Comparison of ENCODE assay signal across 15 cellular contexts in the genomic region with DNA sequence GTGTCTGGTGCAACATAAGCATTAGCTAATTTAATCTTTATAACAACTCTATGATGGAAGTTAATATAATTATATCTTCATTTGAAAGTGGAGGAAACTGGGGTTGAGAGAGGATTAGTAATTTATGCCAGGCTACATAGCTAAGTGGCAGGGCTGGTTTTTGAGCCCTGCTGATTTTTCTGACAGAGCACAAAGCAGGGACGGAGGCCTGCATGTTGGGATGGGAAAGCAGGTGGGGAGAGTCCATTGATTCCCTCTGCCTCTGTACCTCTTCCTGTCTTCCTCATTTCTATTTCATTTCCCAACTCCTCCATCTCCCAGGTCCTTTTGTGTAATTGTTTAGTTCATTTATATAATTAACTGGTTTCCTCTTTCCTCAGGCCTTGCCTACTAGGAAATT.
"Had no signal": no experiment of that assay in that cellular context is flagged by ENCODE, and none has a peak within 500 bp of the region (broad histone marks: within the 10 kb centered on the region; RNA-seq: fewer than 3 reads in every experiment).

No MANE protein-coding gene starts in this region.

- H3K9me3 ChIP-seq: ascending aorta, neutrophil, right atrium auricular region had no signal

- FAIRE-seq: bronchial epithelial cell had no signal

- ATAC-seq: effector memory CD8-positive, alpha-beta T cell had no signal

- H3K27me3 ChIP-seq: ascending aorta, right atrium auricular region had no signal

- H3K4me3 ChIP-seq: ascending aorta, right atrium auricular region had no signal

- H3K36me3 ChIP-seq: ascending aorta, neutrophil, right atrium auricular region had no signal

- H3K27ac ChIP-seq: neutrophil had no signal

- DNase-seq: activated CD4-positive, alpha-beta memory T cell treated with anti-CD3 and anti-CD28 coated beads, Interleukin-2, amount 10 ng/mL, durations not matched to agents 7 days and 5 days; activated naive CD4-positive, alpha-beta T cell treated with anti-CD3 and anti-CD28 coated beads, Interleukin-2, amount 10 ng/mL, durations not matched to agents 7 days and 5 days; activated T-cell treated with anti-CD3 and anti-CD28 coated beads, Interleukin-2, amount 50 U/mL, for 24 hours; effector memory CD8-positive, alpha-beta T cell; foreskin melanocyte; immature natural killer cell; naive B cell; stimulated activated CD4-positive, alpha-beta T cell treated with anti-CD3 and anti-CD28 coated beads, Interleukin-4, amount 100 ng/mL, for 24 hours; stimulated activated naive CD4-positive, alpha-beta T cell treated with Interleukin-2 at 50 U/mL for 16 hours; substantia nigra; trophoblast cell had no signal
